In the genomic region with DNA sequence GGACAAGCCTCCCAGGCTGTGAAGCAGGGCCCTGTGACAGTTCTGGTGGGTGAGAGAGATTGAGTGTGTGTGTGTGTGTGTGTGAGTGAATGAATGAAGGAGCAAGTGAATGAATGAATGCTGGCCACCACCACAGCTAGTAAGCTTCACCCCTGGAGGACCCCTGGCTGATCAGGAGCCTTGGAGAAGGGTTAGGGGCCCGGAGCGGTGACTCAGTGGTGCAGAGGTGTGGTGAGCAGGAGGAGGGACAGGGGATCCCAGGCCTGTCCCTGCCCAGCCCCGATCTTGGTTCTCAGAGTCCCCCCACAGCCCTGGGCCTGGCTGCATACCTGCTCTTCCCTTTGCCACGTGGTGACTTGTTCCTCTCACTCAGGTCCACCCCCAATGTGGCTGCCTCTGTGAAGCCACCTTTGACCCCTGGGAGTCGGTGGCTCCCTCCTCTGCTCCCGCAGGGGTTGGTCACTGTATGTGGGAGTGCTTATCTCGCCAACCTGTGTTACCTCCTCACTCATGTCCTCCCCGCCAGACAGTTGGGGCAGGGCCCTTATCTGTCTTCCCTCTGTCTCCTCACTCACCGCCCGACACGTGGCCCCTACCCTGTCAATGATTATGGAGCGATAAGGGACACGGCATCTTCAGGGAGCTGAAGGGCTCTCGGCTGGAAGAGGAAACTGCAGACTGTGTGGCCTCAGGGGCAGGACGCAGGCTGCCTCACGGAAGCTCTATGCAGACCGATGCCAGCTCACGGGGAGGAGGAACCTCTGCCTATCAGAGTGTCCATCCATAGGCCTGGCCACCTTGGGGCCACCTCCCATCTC, we compare ENCODE assay signal across 1 cellular context.
A peak's percentile ranks its signal among the peaks of the same experiment; 100 is the strongest.
TF ChIP-seq lines count a peak whose summit lies in the region.

No MANE protein-coding gene starts in this region.

TF ChIP-seq in HepG2, 621 proteins besides CTCF, POLR2A, EP300 and RAD21 (continued from another document and continues in another):
- no peak; the same call in 1 of the 2 replicates for TF ChIP-seq KDM5B (CRISPR knock-in tag; IDR thresholded peaks at IDR 0.05; ENCODE audit: borderline replicate concordance)
- TF ChIP-seq GFI1 (CRISPR knock-in tag; IDR thresholded peaks at IDR 0.05; ENCODE audit: borderline replicate concordance) = no peak
- TF ChIP-seq HNRNPUL1 (IDR thresholded peaks at IDR 0.05; ENCODE audit: low read depth, low read length) = no peak
- TF ChIP-seq, protein P1, sequence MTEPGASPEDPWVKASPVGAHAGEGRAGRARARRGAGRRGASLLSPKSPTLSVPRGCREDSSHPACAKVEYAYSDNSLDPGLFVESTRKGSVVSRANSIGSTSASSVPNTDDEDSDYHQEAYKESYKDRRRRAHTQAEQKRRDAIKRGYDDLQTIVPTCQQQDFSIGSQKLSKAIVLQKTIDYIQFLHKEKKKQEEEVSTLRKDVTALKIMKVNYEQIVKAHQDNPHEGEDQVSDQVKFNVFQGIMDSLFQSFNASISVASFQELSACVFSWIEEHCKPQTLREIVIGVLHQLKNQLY (CRISPR knock-in tag; IDR thresholded peaks at IDR 0.05) = no peak
- TF ChIP-seq RBAK (CRISPR knock-in tag; IDR thresholded peaks at IDR 0.05) = no peak
- no peak for TF ChIP-seq FOXP1 (IDR thresholded peaks at IDR 0.05)
- TF ChIP-seq FOXP1 (CRISPR knock-in tag; IDR thresholded peaks at IDR 0.05) = no peak
- TF ChIP-seq, protein P2, sequence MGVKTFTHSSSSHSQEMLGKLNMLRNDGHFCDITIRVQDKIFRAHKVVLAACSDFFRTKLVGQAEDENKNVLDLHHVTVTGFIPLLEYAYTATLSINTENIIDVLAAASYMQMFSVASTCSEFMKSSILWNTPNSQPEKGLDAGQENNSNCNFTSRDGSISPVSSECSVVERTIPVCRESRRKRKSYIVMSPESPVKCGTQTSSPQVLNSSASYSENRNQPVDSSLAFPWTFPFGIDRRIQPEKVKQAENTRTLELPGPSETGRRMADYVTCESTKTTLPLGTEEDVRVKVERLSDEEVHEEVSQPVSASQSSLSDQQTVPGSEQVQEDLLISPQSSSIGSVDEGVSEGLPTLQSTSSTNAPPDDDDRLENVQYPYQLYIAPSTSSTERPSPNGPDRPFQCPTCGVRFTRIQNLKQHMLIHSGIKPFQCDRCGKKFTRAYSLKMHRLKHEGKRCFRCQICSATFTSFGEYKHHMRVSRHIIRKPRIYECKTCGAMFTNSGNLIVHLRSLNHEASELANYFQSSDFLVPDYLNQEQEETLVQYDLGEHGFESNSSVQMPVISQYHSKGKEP (CRISPR knock-in tag; IDR thresholded peaks at IDR 0.05) = no peak
- no peak for TF ChIP-seq ZFP36 (IDR thresholded peaks at IDR 0.05; ENCODE audit: borderline replicate concordance, low read depth, low read length, partially characterized antibody)
- TF ChIP-seq, protein P3, sequence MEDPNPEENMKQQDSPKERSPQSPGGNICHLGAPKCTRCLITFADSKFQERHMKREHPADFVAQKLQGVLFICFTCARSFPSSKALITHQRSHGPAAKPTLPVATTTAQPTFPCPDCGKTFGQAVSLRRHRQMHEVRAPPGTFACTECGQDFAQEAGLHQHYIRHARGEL (CRISPR knock-in tag; IDR thresholded peaks at IDR 0.05) = no peak
- no peak for TF ChIP-seq ZNF432 (CRISPR knock-in tag; IDR thresholded peaks at IDR 0.05; ENCODE audit: borderline replicate concordance)
- no peak for TF ChIP-seq KLF11 (CRISPR knock-in tag; IDR thresholded peaks at IDR 0.05)
- TF ChIP-seq SETDB1 (CRISPR knock-in tag; IDR thresholded peaks at IDR 0.05; ENCODE audit: borderline replicate concordance) = no peak
- TF ChIP-seq, protein P4, sequence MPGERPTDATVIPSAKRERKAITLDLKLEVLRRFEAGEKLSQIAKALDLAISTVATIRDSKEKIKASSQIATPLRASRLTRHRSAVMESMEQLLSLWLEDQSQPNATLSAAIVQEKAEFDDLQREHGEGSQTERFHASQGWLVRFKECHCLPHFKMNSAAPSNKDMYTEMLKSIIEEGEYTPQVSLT (CRISPR knock-in tag; IDR thresholded peaks at IDR 0.05; ENCODE audit: borderline replicate concordance, low read depth) = no peak
- TF ChIP-seq, protein P5, sequence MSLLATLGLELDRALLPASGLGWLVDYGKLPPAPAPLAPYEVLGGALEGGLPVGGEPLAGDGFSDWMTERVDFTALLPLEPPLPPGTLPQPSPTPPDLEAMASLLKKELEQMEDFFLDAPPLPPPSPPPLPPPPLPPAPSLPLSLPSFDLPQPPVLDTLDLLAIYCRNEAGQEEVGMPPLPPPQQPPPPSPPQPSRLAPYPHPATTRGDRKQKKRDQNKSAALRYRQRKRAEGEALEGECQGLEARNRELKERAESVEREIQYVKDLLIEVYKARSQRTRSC (CRISPR knock-in tag; IDR thresholded peaks at IDR 0.05; ENCODE audit: low read depth) = 0 out of 2 replicates have a peak, but pooled peaks have one; percentile 35
- TF ChIP-seq TRIM24 (CRISPR knock-in tag; IDR thresholded peaks at IDR 0.05) = no peak
- no peak for TF ChIP-seq YEATS4 (CRISPR knock-in tag; IDR thresholded peaks at IDR 0.05; ENCODE audit: borderline replicate concordance)
- TF ChIP-seq SMAD9 (CRISPR knock-in tag; IDR thresholded peaks at IDR 0.05) = no peak
- TF ChIP-seq SP140L (CRISPR knock-in tag; IDR thresholded peaks at IDR 0.05; ENCODE audit: borderline replicate concordance) = no peak
- no peak for TF ChIP-seq ZNF749 (CRISPR knock-in tag; IDR thresholded peaks at IDR 0.05; ENCODE audit: borderline replicate concordance)
- no peak for TF ChIP-seq RBFOX2 (IDR thresholded peaks at IDR 0.05; ENCODE audit: low read depth, low read length)
- TF ChIP-seq ZBTB3 (CRISPR knock-in tag; IDR thresholded peaks at IDR 0.05; ENCODE audit: borderline replicate concordance, low read depth) = no peak
- no peak for TF ChIP-seq HMG20B (CRISPR knock-in tag; conservative IDR thresholded peaks at IDR 0.05)
- TF ChIP-seq RCOR2 (CRISPR knock-in tag; IDR thresholded peaks at IDR 0.05) = no peak
- TF ChIP-seq, protein P6, sequence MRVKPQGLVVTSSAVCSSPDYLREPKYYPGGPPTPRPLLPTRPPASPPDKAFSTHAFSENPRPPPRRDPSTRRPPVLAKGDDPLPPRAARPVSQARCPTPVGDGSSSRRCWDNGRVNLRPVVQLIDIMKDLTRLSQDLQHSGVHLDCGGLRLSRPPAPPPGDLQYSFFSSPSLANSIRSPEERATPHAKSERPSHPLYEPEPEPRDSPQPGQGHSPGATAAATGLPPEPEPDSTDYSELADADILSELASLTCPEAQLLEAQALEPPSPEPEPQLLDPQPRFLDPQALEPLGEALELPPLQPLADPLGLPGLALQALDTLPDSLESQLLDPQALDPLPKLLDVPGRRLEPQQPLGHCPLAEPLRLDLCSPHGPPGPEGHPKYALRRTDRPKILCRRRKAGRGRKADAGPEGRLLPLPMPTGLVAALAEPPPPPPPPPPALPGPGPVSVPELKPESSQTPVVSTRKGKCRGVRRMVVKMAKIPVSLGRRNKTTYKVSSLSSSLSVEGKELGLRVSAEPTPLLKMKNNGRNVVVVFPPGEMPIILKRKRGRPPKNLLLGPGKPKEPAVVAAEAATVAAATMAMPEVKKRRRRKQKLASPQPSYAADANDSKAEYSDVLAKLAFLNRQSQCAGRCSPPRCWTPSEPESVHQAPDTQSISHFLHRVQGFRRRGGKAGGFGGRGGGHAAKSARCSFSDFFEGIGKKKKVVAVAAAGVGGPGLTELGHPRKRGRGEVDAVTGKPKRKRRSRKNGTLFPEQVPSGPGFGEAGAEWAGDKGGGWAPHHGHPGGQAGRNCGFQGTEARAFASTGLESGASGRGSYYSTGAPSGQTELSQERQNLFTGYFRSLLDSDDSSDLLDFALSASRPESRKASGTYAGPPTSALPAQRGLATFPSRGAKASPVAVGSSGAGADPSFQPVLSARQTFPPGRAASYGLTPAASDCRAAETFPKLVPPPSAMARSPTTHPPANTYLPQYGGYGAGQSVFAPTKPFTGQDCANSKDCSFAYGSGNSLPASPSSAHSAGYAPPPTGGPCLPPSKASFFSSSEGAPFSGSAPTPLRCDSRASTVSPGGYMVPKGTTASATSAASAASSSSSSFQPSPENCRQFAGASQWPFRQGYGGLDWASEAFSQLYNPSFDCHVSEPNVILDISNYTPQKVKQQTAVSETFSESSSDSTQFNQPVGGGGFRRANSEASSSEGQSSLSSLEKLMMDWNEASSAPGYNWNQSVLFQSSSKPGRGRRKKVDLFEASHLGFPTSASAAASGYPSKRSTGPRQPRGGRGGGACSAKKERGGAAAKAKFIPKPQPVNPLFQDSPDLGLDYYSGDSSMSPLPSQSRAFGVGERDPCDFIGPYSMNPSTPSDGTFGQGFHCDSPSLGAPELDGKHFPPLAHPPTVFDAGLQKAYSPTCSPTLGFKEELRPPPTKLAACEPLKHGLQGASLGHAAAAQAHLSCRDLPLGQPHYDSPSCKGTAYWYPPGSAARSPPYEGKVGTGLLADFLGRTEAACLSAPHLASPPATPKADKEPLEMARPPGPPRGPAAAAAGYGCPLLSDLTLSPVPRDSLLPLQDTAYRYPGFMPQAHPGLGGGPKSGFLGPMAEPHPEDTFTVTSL (CRISPR knock-in tag; IDR thresholded peaks at IDR 0.05; ENCODE audit: borderline replicate concordance) = no peak
- no peak; the same call in 1 of the 2 replicates for TF ChIP-seq EHMT2 (IDR thresholded peaks at IDR 0.05; ENCODE audit: borderline replicate concordance, low read depth, low read length)
- TF ChIP-seq JDP2 (CRISPR knock-in tag; IDR thresholded peaks at IDR 0.05; ENCODE audit: borderline replicate concordance) = no peak
- peak; percentile 27; the same call in 1 of the 2 replicates for TF ChIP-seq NR2F2 (IDR thresholded peaks at IDR 0.05; ENCODE audit: borderline replicate concordance, low read depth)
- TF ChIP-seq, protein P7, sequence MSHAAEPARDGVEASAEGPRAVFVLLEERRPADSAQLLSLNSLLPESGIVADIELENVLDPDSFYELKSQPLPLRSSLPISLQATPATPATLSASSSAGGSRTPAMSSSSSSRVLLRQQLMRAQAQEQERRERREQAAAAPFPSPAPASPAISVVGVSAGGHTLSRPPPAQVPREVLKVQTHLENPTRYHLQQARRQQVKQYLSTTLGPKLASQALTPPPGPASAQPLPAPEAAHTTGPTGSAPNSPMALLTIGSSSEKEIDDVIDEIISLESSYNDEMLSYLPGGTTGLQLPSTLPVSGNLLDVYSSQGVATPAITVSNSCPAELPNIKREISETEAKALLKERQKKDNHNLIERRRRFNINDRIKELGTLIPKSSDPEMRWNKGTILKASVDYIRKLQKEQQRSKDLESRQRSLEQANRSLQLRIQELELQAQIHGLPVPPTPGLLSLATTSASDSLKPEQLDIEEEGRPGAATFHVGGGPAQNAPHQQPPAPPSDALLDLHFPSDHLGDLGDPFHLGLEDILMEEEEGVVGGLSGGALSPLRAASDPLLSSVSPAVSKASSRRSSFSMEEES (CRISPR knock-in tag; IDR thresholded peaks at IDR 0.05) = no peak
- no peak for TF ChIP-seq ZNF841 (CRISPR knock-in tag; IDR thresholded peaks at IDR 0.05; ENCODE audit: borderline replicate concordance)
- peak; percentile 73; the same call in 1 of the 2 replicates for TF ChIP-seq ZNF274 (CRISPR knock-in tag; IDR thresholded peaks at IDR 0.05)
- no peak for TF ChIP-seq ZMYM3 (CRISPR knock-in tag; IDR thresholded peaks at IDR 0.05)
- no peak for TF ChIP-seq KDM5A (IDR thresholded peaks at IDR 0.05; ENCODE audit: borderline replicate concordance, low read length)
- TF ChIP-seq, protein P8, sequence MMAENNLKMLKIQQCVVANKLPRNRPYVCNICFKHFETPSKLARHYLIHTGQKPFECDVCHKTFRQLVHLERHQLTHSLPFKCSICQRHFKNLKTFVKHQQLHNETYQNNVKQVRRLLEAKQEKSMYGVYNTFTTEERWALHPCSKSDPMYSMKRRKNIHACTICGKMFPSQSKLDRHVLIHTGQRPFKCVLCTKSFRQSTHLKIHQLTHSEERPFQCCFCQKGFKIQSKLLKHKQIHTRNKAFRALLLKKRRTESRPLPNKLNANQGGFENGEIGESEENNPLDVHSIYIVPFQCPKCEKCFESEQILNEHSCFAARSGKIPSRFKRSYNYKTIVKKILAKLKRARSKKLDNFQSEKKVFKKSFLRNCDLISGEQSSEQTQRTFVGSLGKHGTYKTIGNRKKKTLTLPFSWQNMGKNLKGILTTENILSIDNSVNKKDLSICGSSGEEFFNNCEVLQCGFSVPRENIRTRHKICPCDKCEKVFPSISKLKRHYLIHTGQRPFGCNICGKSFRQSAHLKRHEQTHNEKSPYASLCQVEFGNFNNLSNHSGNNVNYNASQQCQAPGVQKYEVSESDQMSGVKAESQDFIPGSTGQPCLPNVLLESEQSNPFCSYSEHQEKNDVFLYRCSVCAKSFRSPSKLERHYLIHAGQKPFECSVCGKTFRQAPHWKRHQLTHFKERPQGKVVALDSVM (CRISPR knock-in tag; IDR thresholded peaks at IDR 0.05) = no peak
- no peak for TF ChIP-seq ARHGAP35 (CRISPR knock-in tag; IDR thresholded peaks at IDR 0.05; ENCODE audit: borderline replicate concordance)
- TF ChIP-seq ZNF441 (CRISPR knock-in tag; IDR thresholded peaks at IDR 0.05; ENCODE audit: borderline replicate concordance) = no peak
- TF ChIP-seq, protein P9, sequence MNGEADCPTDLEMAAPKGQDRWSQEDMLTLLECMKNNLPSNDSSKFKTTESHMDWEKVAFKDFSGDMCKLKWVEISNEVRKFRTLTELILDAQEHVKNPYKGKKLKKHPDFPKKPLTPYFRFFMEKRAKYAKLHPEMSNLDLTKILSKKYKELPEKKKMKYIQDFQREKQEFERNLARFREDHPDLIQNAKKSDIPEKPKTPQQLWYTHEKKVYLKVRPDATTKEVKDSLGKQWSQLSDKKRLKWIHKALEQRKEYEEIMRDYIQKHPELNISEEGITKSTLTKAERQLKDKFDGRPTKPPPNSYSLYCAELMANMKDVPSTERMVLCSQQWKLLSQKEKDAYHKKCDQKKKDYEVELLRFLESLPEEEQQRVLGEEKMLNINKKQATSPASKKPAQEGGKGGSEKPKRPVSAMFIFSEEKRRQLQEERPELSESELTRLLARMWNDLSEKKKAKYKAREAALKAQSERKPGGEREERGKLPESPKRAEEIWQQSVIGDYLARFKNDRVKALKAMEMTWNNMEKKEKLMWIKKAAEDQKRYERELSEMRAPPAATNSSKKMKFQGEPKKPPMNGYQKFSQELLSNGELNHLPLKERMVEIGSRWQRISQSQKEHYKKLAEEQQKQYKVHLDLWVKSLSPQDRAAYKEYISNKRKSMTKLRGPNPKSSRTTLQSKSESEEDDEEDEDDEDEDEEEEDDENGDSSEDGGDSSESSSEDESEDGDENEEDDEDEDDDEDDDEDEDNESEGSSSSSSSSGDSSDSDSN (CRISPR knock-in tag; IDR thresholded peaks at IDR 0.05) = peak; percentile 17; the same call in 1 of the 2 replicates
- TF ChIP-seq CREM (IDR thresholded peaks at IDR 0.05) = no peak
- no peak for TF ChIP-seq CREM (CRISPR knock-in tag; IDR thresholded peaks at IDR 0.05)
- TF ChIP-seq, protein P10, sequence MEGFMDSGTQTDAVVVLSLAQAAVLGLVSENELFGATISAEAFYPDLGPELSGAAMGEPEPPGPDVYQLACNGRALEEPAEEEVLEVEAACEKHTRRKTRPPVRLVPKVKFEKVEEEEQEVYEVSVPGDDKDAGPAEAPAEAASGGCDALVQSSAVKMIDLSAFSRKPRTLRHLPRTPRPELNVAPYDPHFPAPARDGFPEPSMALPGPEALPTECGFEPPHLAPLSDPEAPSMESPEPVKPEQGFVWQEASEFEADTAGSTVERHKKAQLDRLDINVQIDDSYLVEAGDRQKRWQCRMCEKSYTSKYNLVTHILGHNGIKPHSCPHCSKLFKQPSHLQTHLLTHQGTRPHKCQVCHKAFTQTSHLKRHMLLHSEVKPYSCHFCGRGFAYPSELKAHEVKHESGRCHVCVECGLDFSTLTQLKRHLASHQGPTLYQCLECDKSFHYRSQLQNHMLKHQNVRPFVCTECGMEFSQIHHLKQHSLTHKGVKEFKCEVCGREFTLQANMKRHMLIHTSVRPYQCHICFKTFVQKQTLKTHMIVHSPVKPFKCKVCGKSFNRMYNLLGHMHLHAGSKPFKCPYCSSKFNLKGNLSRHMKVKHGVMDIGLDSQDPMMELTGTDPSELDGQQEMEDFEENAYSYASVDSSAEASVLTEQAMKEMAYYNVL (CRISPR knock-in tag; IDR thresholded peaks at IDR 0.05; ENCODE audit: borderline replicate concordance) = no peak
- peak; percentile 36 for TF ChIP-seq FOSL2 (CRISPR knock-in tag; IDR thresholded peaks at IDR 0.05)
- TF ChIP-seq HMG20A (CRISPR knock-in tag; IDR thresholded peaks at IDR 0.05; ENCODE audit: borderline replicate concordance) = no peak
- peak; percentile 71 for TF ChIP-seq ZFX (CRISPR knock-in tag; IDR thresholded peaks at IDR 0.05; ENCODE audit: low read depth)
